23 cellular contexts compared by ENCODE assay signal in the genomic region with DNA sequence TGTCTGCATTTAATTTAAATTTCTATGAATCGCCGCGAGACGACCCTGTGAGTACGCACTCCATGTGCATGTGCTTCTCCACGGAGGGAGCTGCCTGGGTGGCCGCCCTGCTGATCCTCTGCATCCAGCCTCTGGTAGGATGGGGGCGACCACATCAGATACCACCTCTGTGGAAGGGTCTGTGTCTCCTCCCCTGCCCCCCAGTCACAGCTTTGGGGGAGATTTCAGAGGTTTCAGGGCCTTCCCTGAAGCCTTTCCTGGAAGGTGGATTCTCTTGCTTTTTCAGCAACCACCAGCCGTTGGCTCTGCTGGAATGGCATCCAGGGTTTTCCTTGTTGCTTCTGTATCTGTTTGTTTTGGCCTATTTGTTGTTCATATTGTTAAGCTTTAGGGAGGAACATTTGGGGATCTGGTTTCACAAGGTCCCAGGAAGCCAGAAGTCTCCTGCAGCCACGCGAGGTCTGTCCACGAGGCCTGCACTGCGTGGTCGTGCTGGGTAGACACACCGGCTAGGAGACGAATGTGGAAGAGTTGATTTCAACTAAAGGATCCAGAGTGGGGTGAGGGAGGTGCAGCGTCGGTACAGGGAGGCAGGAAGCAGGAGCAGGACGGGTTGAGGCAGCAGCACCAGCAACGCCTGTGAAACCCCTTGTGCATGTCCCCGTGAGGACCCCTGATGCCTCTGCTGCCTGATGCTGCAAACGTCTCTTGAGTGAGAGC.
"Had no signal": no experiment of that assay in that cellular context is flagged by ENCODE, and none has a peak within 500 bp of the region (broad histone marks: within the 10 kb centered on the region; RNA-seq: fewer than 3 reads in every experiment).

No MANE protein-coding gene starts in this region.

- H3K4me3 Mint-ChIP-seq: central memory CD8-positive, alpha-beta T cell; nephron; stimulated activated memory B cell treated with anti-CD40 and anti-IgM and Interleukin-4, amounts not matched to agents 10 μg/mL and 1 μg/mL and 100 μg/mL, for 72 hours; stimulated activated naive CD8-positive, alpha-beta T cell treated with anti-CD3 and anti-CD28 coated beads, Interleukin-15, Interleukin-2, amounts not matched to agents 100 ng/mL and 50 ng/mL, for 24 hours had no signal

- H3K27ac ChIP-seq: heart right ventricle, left lung, ovary, tibial artery had no signal

- H3K4me3 ChIP-seq: dorsolateral prefrontal cortex, heart right ventricle, left lung, lung, ovary, smooth muscle cell, tibial artery had no signal

- H3K4me2 ChIP-seq: smooth muscle cell had no signal

- DNase-seq: cortex of kidney; effector CD8-positive, alpha-beta T cell; heart right ventricle; hypothalamus; islet precursor cell; mesenchymal stem cell; midbrain; ovary; stimulated activated CD4-positive, alpha-beta T cell treated with anti-CD3 and anti-CD28 coated beads, Interleukin-4, amount 100 ng/mL, for 24 hours; tibial artery had no signal

- H3K4me1 Mint-ChIP-seq: central memory CD8-positive, alpha-beta T cell; stimulated activated memory B cell treated with anti-CD40 and anti-IgM and Interleukin-4, amounts not matched to agents 10 μg/mL and 1 μg/mL and 100 μg/mL, for 72 hours had no signal

- H3K9me3 ChIP-seq: ovary, tibial artery had no signal

- H3K27ac Mint-ChIP-seq: nephron; progenitor cell of endocrine pancreas; stimulated activated memory B cell treated with anti-CD40 and anti-IgM and Interleukin-4, amounts not matched to agents 10 μg/mL and 1 μg/mL and 100 μg/mL, for 72 hours; stimulated activated naive CD8-positive, alpha-beta T cell treated with anti-CD3 and anti-CD28 coated beads, Interleukin-15, Interleukin-2, amounts not matched to agents 100 ng/mL and 50 ng/mL, for 24 hours had no signal

- H3K36me3 ChIP-seq: heart right ventricle, left lung, ovary, tibial artery had no signal

- H3K27me3 Mint-ChIP-seq: central memory CD8-positive, alpha-beta T cell; stimulated activated memory B cell treated with anti-CD40 and anti-IgM and Interleukin-4, amounts not matched to agents 10 μg/mL and 1 μg/mL and 100 μg/mL, for 72 hours; stimulated activated naive CD8-positive, alpha-beta T cell treated with anti-CD3 and anti-CD28 coated beads, Interleukin-15, Interleukin-2, amounts not matched to agents 100 ng/mL and 50 ng/mL, for 24 hours had no signal

- H3K4me1 ChIP-seq: heart right ventricle, left lung, tibial artery had no signal

- H3K9me3 Mint-ChIP-seq: central memory CD8-positive, alpha-beta T cell; nephron; stimulated activated memory B cell treated with anti-CD40 and anti-IgM and Interleukin-4, amounts not matched to agents 10 μg/mL and 1 μg/mL and 100 μg/mL, for 72 hours; stimulated activated naive CD8-positive, alpha-beta T cell treated with anti-CD3 and anti-CD28 coated beads, Interleukin-15, Interleukin-2, amounts not matched to agents 100 ng/mL and 50 ng/mL, for 24 hours had no signal

- ATAC-seq: esophagus mucosa; heart right ventricle; left lung; right cardiac atrium; stimulated activated memory B cell treated with anti-CD40 and anti-IgM and Interleukin-4, amounts not matched to agents 10 μg/mL and 1 μg/mL and 100 μg/mL, for 72 hours had no signal

- H3K36me3 Mint-ChIP-seq: stimulated activated memory B cell treated with anti-CD40 and anti-IgM and Interleukin-4, amounts not matched to agents 10 μg/mL and 1 μg/mL and 100 μg/mL, for 72 hours had no signal

- FAIRE-seq: endometrium, frontal cortex had no signal

- H3K27me3 ChIP-seq: dorsolateral prefrontal cortex, left lung, ovary had no signal
